9 cellular contexts compared by ENCODE assay signal in the genomic region with DNA sequence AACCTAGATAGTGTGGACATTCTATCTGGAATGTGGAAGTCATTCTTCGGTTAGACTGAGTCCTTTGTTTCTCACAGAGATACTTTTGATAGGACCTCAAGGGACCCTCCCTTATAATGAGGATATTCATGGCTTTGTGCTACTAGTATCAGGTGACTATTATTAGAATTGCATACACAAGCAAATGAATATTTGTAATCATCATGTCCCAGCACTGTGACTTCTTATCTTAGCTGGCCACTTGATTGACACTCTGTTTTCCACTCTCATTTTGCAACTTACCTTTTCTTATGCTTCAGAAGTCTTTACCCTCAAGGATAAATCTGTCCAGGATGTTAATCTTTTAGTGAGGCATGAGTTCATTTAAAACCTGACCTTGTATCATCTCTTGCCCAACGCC.
"Had no signal": no experiment of that assay in that cellular context is flagged by ENCODE, and none has a peak within 500 bp of the region (broad histone marks: within the 10 kb centered on the region; RNA-seq: fewer than 3 reads in every experiment).

No MANE protein-coding gene starts in this region.

- ATAC-seq: HCT116, HepG2 had no signal

- H3K27ac ChIP-seq: GM23248, HL-60 had no signal

- H3K4me3 ChIP-seq: GM23248, HAP-1 had no signal

- H3K4me3 Mint-ChIP-seq: HFFc6, IgD-negative memory B cell had no signal

- H3K27ac Mint-ChIP-seq: HFFc6 had no signal

- H3K9me3 ChIP-seq: HAP-1 had no signal

- H3K9me3 Mint-ChIP-seq: HFFc6, IgD-negative memory B cell had no signal

- H3K27me3 Mint-ChIP-seq: IgD-negative memory B cell had no signal

- H3K36me3 ChIP-seq: HAP-1 had no signal

- DNase-seq: GM23248, GOT3, H7, HFFc6 had no signal
